25 cellular contexts compared by ENCODE assay signal in the genomic region with DNA sequence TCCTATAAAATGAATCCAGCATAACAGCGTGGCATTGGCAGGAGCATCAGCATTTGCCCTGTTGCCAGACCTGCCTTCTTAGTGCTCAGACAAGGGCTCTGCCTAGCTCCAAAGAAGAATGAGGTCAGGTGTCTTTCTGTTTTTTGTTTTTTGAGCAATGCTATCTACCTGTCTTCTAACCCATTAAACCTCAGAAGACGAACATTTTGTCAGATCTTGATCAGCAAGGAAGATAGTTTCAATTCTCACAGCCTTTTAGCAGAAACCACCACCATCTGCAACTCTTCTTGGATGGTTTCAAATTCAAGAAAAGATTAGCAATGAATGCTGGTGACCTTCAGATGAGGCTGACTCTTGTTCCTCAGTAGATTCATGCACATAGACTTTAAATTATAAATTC.
DNase-seq lines count a peak whose midpoint lies in the region; ATAC-seq lines count a peak whose summit lies in the region.
"Had no signal": no experiment of that assay in that cellular context is flagged by ENCODE, and none has a peak within 500 bp of the region (broad histone marks: within the 10 kb centered on the region; RNA-seq: fewer than 3 reads in every experiment).

No MANE protein-coding gene starts in this region.

- H3K36me3 Mint-ChIP-seq in activated T-cell treated with anti-CD3 and anti-CD28 coated beads, Interleukin-2, amount 50 U/mL, for 72 hours (ENCODE audit: insufficient read depth in 2 of 2): no peaks in the 10 kb centered on the region
- peaks cover 3% of the 10 kb centered on the region for H3K36me3 Mint-ChIP-seq in T-helper 17 cell (ENCODE audit: low read depth)
- H3K36me3 Mint-ChIP-seq in naive thymus-derived CD4-positive, alpha-beta T cell: peaks cover 0 to 4% (median 0%) of the 10 kb centered on the region in 5 donors
- H3K36me3 Mint-ChIP-seq: stimulated activated naive B cell treated with anti-CD40 and anti-IgM and Interleukin-4, amounts not matched to agents 10 μg/mL and 1 μg/mL and 100 μg/mL, for 72 hours had no signal

- H3K4me1 ChIP-seq in naive thymus-derived CD4-positive, alpha-beta T cell (ENCODE audit: control insufficient read depth in 2 of 2, insufficient read depth in 2 of 2, low read length in 2 of 2): peaks cover 12 to 19% of the 10 kb centered on the region in 2 donors
- no peaks in the 10 kb centered on the region for H3K4me1 ChIP-seq in trophoblast cell (ENCODE audit: control insufficient read depth in 1 of 2, insufficient read depth in 2 of 2, low read length in 2 of 2)
- H3K4me1 ChIP-seq: right atrium auricular region had no signal

- no peak for DNase-seq in activated T-cell treated with anti-CD3 and anti-CD28 coated beads, Interleukin-2, amount 50 U/mL, for 72 hours
- no peak for DNase-seq in activated T-cell treated with anti-CD3 and anti-CD28 coated beads for 4 hours
- DNase-seq in T-helper 17 cell: no peak
- peak in 2 of 9 donors; percentile 7 to 8 for DNase-seq in naive thymus-derived CD4-positive, alpha-beta T cell
- DNase-seq in trophoblast cell: no peak
- DNase-seq in SIG-M5 (lab: John Stamatoyannopoulos, UW): no peak
- no peak for DNase-seq in NCI-H1048 (lab: John Stamatoyannopoulos, UW)
- DNase-seq: ACHN; activated effector memory CD4-positive, alpha-beta T cell treated with Interleukin-2 at 50 U/mL for 16 hours; kidney; lower lobe of right lung; NCI-H1092; NCI-H187 treated with DMSO at 0.1 percent for 48 hours; NCI-H2227 treated with DMSO at 0.1 percent for 48 hours; pancreas; SK-N-SH; stimulated activated CD4-positive, alpha-beta T cell treated with anti-CD3 and anti-CD28 coated beads, Interleukin-12 subunit alpha, Interleukin-12 subunit beta, amount 100 ng/mL, for 4 hours; stimulated activated CD4-positive, alpha-beta T cell treated with anti-CD3 and anti-CD28 coated beads, Interleukin-4, amount 100 ng/mL, for 24 hours; stimulated activated naive B cell treated with anti-CD40 and anti-IgM and Interleukin-4, amounts not matched to agents 10 μg/mL and 1 μg/mL and 100 μg/mL, for 72 hours; T-helper 9 cell had no signal

- H2AFZ ChIP-seq in trophoblast cell (ENCODE audit: insufficient read depth, low read length, poor library complexity): no peak overlapping the region

- peak overlapping the region; percentile 21 to 28 for H3K4me3 Mint-ChIP-seq in activated T-cell treated with anti-CD3 and anti-CD28 coated beads, Interleukin-2, amount 50 U/mL, for 72 hours
- peak overlapping the region; percentile 25 for H3K4me3 Mint-ChIP-seq in T-helper 17 cell
- peak overlapping the region in 1 of 10 donors; percentile 82 for H3K4me3 Mint-ChIP-seq in naive thymus-derived CD4-positive, alpha-beta T cell
- H3K4me3 Mint-ChIP-seq: stimulated activated naive B cell treated with anti-CD40 and anti-IgM and Interleukin-4, amounts not matched to agents 10 μg/mL and 1 μg/mL and 100 μg/mL, for 72 hours had no signal

- H3K18ac ChIP-seq in trophoblast cell (ENCODE audit: low read length): no peak overlapping the region

- no peak overlapping the region for H2BK120ac ChIP-seq in trophoblast cell (ENCODE audit: insufficient read depth, low read length, poor library complexity)

- no peak overlapping the region for H2AK5ac ChIP-seq in trophoblast cell (ENCODE audit: low read length)

- H3K4ac ChIP-seq in trophoblast cell (ENCODE audit: low read depth, low read length): no peak overlapping the region

- no peaks in the 10 kb centered on the region for H3K9me3 Mint-ChIP-seq in activated T-cell treated with anti-CD3 and anti-CD28 coated beads, Interleukin-2, amount 50 U/mL, for 72 hours
- peaks cover 0 to 4% (median 0%) of the 10 kb centered on the region in 11 donors for H3K9me3 Mint-ChIP-seq in naive thymus-derived CD4-positive, alpha-beta T cell
- H3K9me3 Mint-ChIP-seq: stimulated activated naive B cell treated with anti-CD40 and anti-IgM and Interleukin-4, amounts not matched to agents 10 μg/mL and 1 μg/mL and 100 μg/mL, for 72 hours had no signal

- H3K9me3 ChIP-seq in T-helper 17 cell (ENCODE audit: control insufficient read depth, low read length, poor library complexity, severe bottlenecking) (no peaks in the 10 kb centered on the region), trophoblast cell (ENCODE audit: insufficient read depth, low read depth, low read length) (no peaks in the 10 kb centered on the region)
- H3K9me3 ChIP-seq in naive thymus-derived CD4-positive, alpha-beta T cell (ENCODE audit: control insufficient read depth in 2 of 3, low read length in 3 of 3): no peaks in the 10 kb centered on the region
- H3K9me3 ChIP-seq: lower lobe of right lung, pancreas, right atrium auricular region, SK-N-SH, suprapubic skin had no signal

- H3K27ac Mint-ChIP-seq in activated T-cell treated with anti-CD3 and anti-CD28 coated beads, Interleukin-2, amount 50 U/mL, for 72 hours: peak overlapping the region; percentile 12
- H3K27ac Mint-ChIP-seq in T-helper 17 cell: peak overlapping the region; percentile 88
- peak overlapping the region in 4 of 9 donors; percentile 49 to 93 (median 60) for H3K27ac Mint-ChIP-seq in naive thymus-derived CD4-positive, alpha-beta T cell
- H3K27ac Mint-ChIP-seq: stimulated activated naive B cell treated with anti-CD40 and anti-IgM and Interleukin-4, amounts not matched to agents 10 μg/mL and 1 μg/mL and 100 μg/mL, for 72 hours had no signal

- H4K8ac ChIP-seq in trophoblast cell (ENCODE audit: low read depth, low read length): no peak overlapping the region

- no peak overlapping the region for H3K23ac ChIP-seq in trophoblast cell (ENCODE audit: low read length)

- POLR2A ChIA-PET in naive thymus-derived CD4-positive, alpha-beta T cell (lab: Charles Lee): no interaction called here

- CTCF ChIA-PET in naive thymus-derived CD4-positive, alpha-beta T cell (lab: Charles Lee): no interaction called here

- H3K27me3 Mint-ChIP-seq in activated T-cell treated with anti-CD3 and anti-CD28 coated beads, Interleukin-2, amount 50 U/mL, for 72 hours (ENCODE audit: low read depth): peaks cover 13% of the 10 kb centered on the region
- no peaks in the 10 kb centered on the region for H3K27me3 Mint-ChIP-seq in T-helper 17 cell
- H3K27me3 Mint-ChIP-seq in naive thymus-derived CD4-positive, alpha-beta T cell: peaks cover 0 to 24% (median 3%) of the 10 kb centered on the region in 5 donors

- no peak overlapping the region for H3K9ac ChIP-seq in trophoblast cell (ENCODE audit: low read length)
- H3K9ac ChIP-seq: BLaER1, SK-N-SH had no signal

- no peaks in the 10 kb centered on the region for H3K79me2 ChIP-seq in trophoblast cell (ENCODE audit: control insufficient read depth, insufficient read depth, low read length, poor library complexity)

- no peak overlapping the region for H4K91ac ChIP-seq in trophoblast cell (ENCODE audit: low read depth, low read length)

- intact Hi-C loops in naive thymus-derived CD4-positive, alpha-beta T cell (cut with micrococcal nuclease): loop anchor here in 1 of 2 donors (1.0 kb wide), 1 partner anchor 26 kb away; no protein-coding TSS in a partner anchor

- ATAC-seq in activated T-cell treated with anti-CD3 and anti-CD28 coated beads, Interleukin-2, amount 50 U/mL, for 72 hours (replicated peaks in 1 of 2): peak; percentile 20 to 37
- ATAC-seq in GM18909 (IDR thresholded peaks at IDR 0.05; ENCODE audit: poor library complexity, unreplicated experiment) (peak; percentile 47), T-helper 17 cell (peak; percentile 66)
- ATAC-seq in naive thymus-derived CD4-positive, alpha-beta T cell: peak; percentile 22
- ATAC-seq: lower lobe of right lung; stimulated activated naive B cell treated with anti-CD40 and anti-IgM and Interleukin-4, amounts not matched to agents 10 μg/mL and 1 μg/mL and 100 μg/mL, for 72 hours had no signal

- H3K4me2 ChIP-seq in trophoblast cell (ENCODE audit: low read length): no peak overlapping the region
- H3K4me2 ChIP-seq: BLaER1, SK-N-SH had no signal

- no peak overlapping the region for H2BK12ac ChIP-seq in trophoblast cell (ENCODE audit: low read length)

- no peak overlapping the region for H3K27ac ChIP-seq in naive thymus-derived CD4-positive, alpha-beta T cell (ENCODE audit: low read depth, low read length)
- H3K27ac ChIP-seq in trophoblast cell (ENCODE audit: low read depth, low read length): no peak overlapping the region
- H3K27ac ChIP-seq: BLaER1, lower lobe of right lung, pancreas, right atrium auricular region, RWPE1, suprapubic skin had no signal

- H4K12ac ChIP-seq in trophoblast cell (ENCODE audit: low read depth, low read length): no peak overlapping the region

- H3K4me1 Mint-ChIP-seq in activated T-cell treated with anti-CD3 and anti-CD28 coated beads, Interleukin-2, amount 50 U/mL, for 72 hours (ENCODE audit: low read depth): peaks cover 20% of the 10 kb centered on the region
- peaks cover 15% of the 10 kb centered on the region for H3K4me1 Mint-ChIP-seq in T-helper 17 cell
- peaks cover 12 to 52% (median 21%) of the 10 kb centered on the region in 7 donors for H3K4me1 Mint-ChIP-seq in naive thymus-derived CD4-positive, alpha-beta T cell

- H3K27me3 ChIP-seq in naive thymus-derived CD4-positive, alpha-beta T cell (ENCODE audit: control insufficient read depth in 2 of 2, insufficient read depth in 2 of 2, low read length in 2 of 2): no peaks in the 10 kb centered on the region
- H3K27me3 ChIP-seq in trophoblast cell (ENCODE audit: insufficient read depth, low read length): no peaks in the 10 kb centered on the region
- H3K27me3 ChIP-seq: BLaER1, pancreas, right atrium auricular region, suprapubic skin had no signal

- H3K36me3 ChIP-seq in naive thymus-derived CD4-positive, alpha-beta T cell (ENCODE audit: control insufficient read depth in 2 of 3, insufficient read depth in 3 of 3, low read length in 3 of 3): no peaks in the 10 kb centered on the region
- H3K36me3 ChIP-seq in trophoblast cell (ENCODE audit: control insufficient read depth in 1 of 2, insufficient read depth in 2 of 2, low read length in 2 of 2): no peaks in the 10 kb centered on the region
- H3K36me3 ChIP-seq: BLaER1, lower lobe of right lung, pancreas, right atrium auricular region, suprapubic skin had no signal

- no CpG with 5 or more reads among the region's 2 CpGs for WGBS in trophoblast cell (ENCODE audit: extremely low coverage, insufficient coverage, insufficient read length)

- H3K14ac ChIP-seq in trophoblast cell (ENCODE audit: low read length): no peak overlapping the region

- no peak overlapping the region for H3K4me3 ChIP-seq in naive thymus-derived CD4-positive, alpha-beta T cell (ENCODE audit: low read length)
- no peak overlapping the region for H3K4me3 ChIP-seq in trophoblast cell (ENCODE audit: low read depth, low read length)
- H3K4me3 ChIP-seq: BLaER1, lower lobe of right lung, pancreas, right atrium auricular region, suprapubic skin had no signal

- H3K79me1 ChIP-seq in trophoblast cell (ENCODE audit: low read length): no peaks in the 10 kb centered on the region

- no peak overlapping the region for H2BK5ac ChIP-seq in trophoblast cell (ENCODE audit: low read depth, low read length, poor library complexity)
